9 cellular contexts compared by ENCODE assay signal in the genomic region with DNA sequence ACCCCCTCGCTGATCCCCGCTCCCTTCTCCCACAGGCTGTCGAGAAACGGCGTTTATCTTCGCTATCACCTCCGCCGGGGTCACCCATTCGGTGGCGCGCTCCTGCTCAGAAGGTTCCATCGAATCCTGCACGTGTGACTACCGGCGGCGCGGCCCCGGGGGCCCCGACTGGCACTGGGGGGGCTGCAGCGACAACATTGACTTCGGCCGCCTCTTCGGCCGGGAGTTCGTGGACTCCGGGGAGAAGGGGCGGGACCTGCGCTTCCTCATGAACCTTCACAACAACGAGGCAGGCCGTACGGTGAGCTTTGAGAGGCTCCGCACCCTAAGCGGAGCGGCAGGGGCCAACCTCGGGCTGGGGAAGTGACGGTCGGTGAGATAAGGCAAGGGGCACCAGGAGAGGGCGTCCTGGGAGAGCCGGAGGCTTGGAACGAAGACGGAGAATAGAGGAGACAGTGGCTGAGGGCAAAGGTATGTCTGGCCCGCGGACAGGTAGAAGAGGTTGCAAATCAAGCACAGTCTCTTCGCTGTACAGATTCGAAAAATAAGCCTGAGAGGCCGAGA. TPM values are rescaled to one million over a fixed set of nuclear protein-coding genes. Genes with fewer than 3 reads are reported as not detected.
DNase-seq lines count a peak whose midpoint lies in the region; ATAC-seq, FAIRE-seq and TF ChIP-seq lines count a peak whose summit lies in the region.
"Had no signal": no experiment of that assay in that cellular context is flagged by ENCODE, and none has a peak within 500 bp of the region (broad histone marks: within the 10 kb centered on the region; RNA-seq: fewer than 3 reads in every experiment).

No MANE protein-coding gene starts in this region.

- no peaks in the 10 kb centered on the region for H3K36me3 Mint-ChIP-seq in activated T-cell treated with anti-CD3 and anti-CD28 coated beads, Interleukin-2, amount 50 U/mL, for 4 hours (ENCODE audit: insufficient read depth)

- H3K27ac ChIP-seq in cardiac muscle cell (no peak overlapping the region), right atrium auricular region (no peak overlapping the region), suprapubic skin (no peak overlapping the region)

- H3K36me3 ChIP-seq in cardiac muscle cell (no peaks in the 10 kb centered on the region), right atrium auricular region (no peaks in the 10 kb centered on the region), suprapubic skin (no peaks in the 10 kb centered on the region)

- H3K4me1 Mint-ChIP-seq in activated T-cell treated with anti-CD3 and anti-CD28 coated beads, Interleukin-2, amount 50 U/mL, for 4 hours (ENCODE audit: low read depth), result peaks cover 48% of the 10 kb centered on the region

- TF ChIP-seq CTCF in cardiac muscle cell (IDR thresholded peaks at IDR 0.05; ENCODE audit: low read depth, low read length) (peak; percentile 3), right atrium auricular region (IDR thresholded peaks at IDR 0.05) (no peak), suprapubic skin (IDR thresholded peaks at IDR 0.05) (no peak)

- H3K27me3 Mint-ChIP-seq in activated T-cell treated with anti-CD3 and anti-CD28 coated beads, Interleukin-2, amount 50 U/mL, for 4 hours (ENCODE audit: low read depth), result peaks cover 35% of the 10 kb centered on the region

- H3K27me3 ChIP-seq in cardiac muscle cell, result peaks cover 96% of the 10 kb centered on the region
- H3K27me3 ChIP-seq in right atrium auricular region, result peaks cover 7 to 40% of the 10 kb centered on the region in 2 donors
- H3K27me3 ChIP-seq in suprapubic skin, result peaks cover 71% of the 10 kb centered on the region

- TF ChIP-seq POLR2A in suprapubic skin (IDR thresholded peaks at IDR 0.05), result no peak

- no peak for TF ChIP-seq EP300 in suprapubic skin (IDR thresholded peaks at IDR 0.05)

- H3K4me3 Mint-ChIP-seq in activated T-cell treated with anti-CD3 and anti-CD28 coated beads, Interleukin-2, amount 50 U/mL, for 4 hours, result peak overlapping the region; percentile 76

- H3K4me3 ChIP-seq in cardiac muscle cell (peak overlapping the region; percentile 16), right atrium auricular region (peak overlapping the region in 1 of 2 donors; percentile 45), suprapubic skin (peak overlapping the region; percentile 50)

- H3K4me1 ChIP-seq in cardiac muscle cell (ENCODE audit: low read depth) (peaks cover 10% of the 10 kb centered on the region), right atrium auricular region (peaks cover 0 to 43% of the 10 kb centered on the region in 2 donors), suprapubic skin (peaks cover 41% of the 10 kb centered on the region)

- no peak for FAIRE-seq in GM19239 (lab: Jason Lieb, UNC)

- H3K9me3 ChIP-seq in cardiac muscle cell (ENCODE audit: low read depth) (no peaks in the 10 kb centered on the region), right atrium auricular region (no peaks in the 10 kb centered on the region), suprapubic skin (no peaks in the 10 kb centered on the region)

- DNase-seq in cardiac muscle cell (ENCODE audit: low read depth in 1 of 2, low spot score in 1 of 2) (no peak), right atrium auricular region (ENCODE audit: low spot score) (no peak), islet precursor cell (peak; percentile 89), suprapubic skin (ENCODE audit: low spot score in 2 of 2) (no peak), hepatic stellate cell (ENCODE audit: low spot score) (no peak), middle frontal gyrus (ENCODE audit: extremely low spot score, low spot score) (no peak), GM19239 (ENCODE audit: insufficient read length, low spot score) (no peak)
- DNase-seq in activated T-cell treated with anti-CD3 and anti-CD28 coated beads, Interleukin-2, amount 50 U/mL, for 4 hours, result no peak

- H3K9me3 Mint-ChIP-seq in activated T-cell treated with anti-CD3 and anti-CD28 coated beads, Interleukin-2, amount 50 U/mL, for 4 hours, result no peaks in the 10 kb centered on the region

- ATAC-seq in activated T-cell treated with anti-CD3 and anti-CD28 coated beads, Interleukin-2, amount 50 U/mL, for 4 hours, result no peak

- whole genome bisulfite sequencing in suprapubic skin, result 1% methylated on average over 22 of the region's 46 CpGs

RNA-seq across cellular contexts. Expression of a gene that starts 2.3 kb away (rescaled TPM):
- total RNA-seq in cardiac muscle cell, result not detected in 2 replicates
- polyA plus RNA-seq in cardiac muscle cell, result not detected in 2 replicates
- not detected for total RNA-seq in right atrium auricular region
- not detected for total RNA-seq in activated T-cell treated with anti-CD3 and anti-CD28 coated beads, Interleukin-2, amount 50 U/mL, for 4 hours
- not detected for total RNA-seq in suprapubic skin
- total RNA-seq: activated CD8-positive, alpha-beta memory T cell treated with anti-CD3 and anti-CD28 coated beads for 36 hours had no signal

RNA-seq across cellular contexts. Expression of a gene that starts 8.9 kb away (rescaled TPM):
- total RNA-seq in cardiac muscle cell, result 0.36 and 0.53 TPM in 2 replicates
- polyA plus RNA-seq in cardiac muscle cell, result 0.45 TPM in 1 of 2 replicates, not detected in the other
- under 1 TPM in 1 of 2 donors, not detected in 1; 0.74 TPM for total RNA-seq in right atrium auricular region
- total RNA-seq in activated T-cell treated with anti-CD3 and anti-CD28 coated beads, Interleukin-2, amount 50 U/mL, for 4 hours, result under 1 TPM; 0.13 to 0.46 (median 0.24) TPM
- total RNA-seq in suprapubic skin, result 1 to 10 TPM in 2 of 4 donors, under 1 TPM in 2; 0.64 to 4.3 (median 1.4) TPM

RNA-seq across cellular contexts. Expression of a gene that starts 18.7 kb away (rescaled TPM):
- 4.4 and 5.4 TPM in 2 replicates for total RNA-seq in cardiac muscle cell
- 2.1 and 3.0 TPM in 2 replicates for polyA plus RNA-seq in cardiac muscle cell
- total RNA-seq in right atrium auricular region, result under 1 TPM; 0.44 to 0.67 TPM
- total RNA-seq in activated T-cell treated with anti-CD3 and anti-CD28 coated beads, Interleukin-2, amount 50 U/mL, for 4 hours, result 1 to 10 TPM in 2 of 3 donors, under 1 TPM in 1; 0.57 to 1.4 (median 1.2) TPM
- under 1 TPM in 3 of 4 donors, not detected in 1; 0.23 to 0.45 (median 0.24) TPM for total RNA-seq in suprapubic skin

RNA-seq across cellular contexts. Expression of a gene that starts 23.2 kb away (rescaled TPM):
- total RNA-seq in cardiac muscle cell, result 106 and 115 TPM in 2 replicates
- polyA plus RNA-seq in cardiac muscle cell, result 102 and 120 TPM in 2 replicates
- 10 to 100 TPM; 35.5 to 48.8 TPM for total RNA-seq in right atrium auricular region
- 100 to 1,000 TPM in 2 of 3 donors, 10 to 100 TPM in 1; 98.6 to 110 (median 109) TPM for total RNA-seq in activated T-cell treated with anti-CD3 and anti-CD28 coated beads, Interleukin-2, amount 50 U/mL, for 4 hours
- 10 to 100 TPM; 78.3 to 98.7 (median 87.7) TPM for total RNA-seq in suprapubic skin

RNA-seq across cellular contexts. Expression of a gene that starts 38.1 kb away (rescaled TPM):
- 40.8 and 41.0 TPM in 2 replicates for total RNA-seq in cardiac muscle cell
- 48.1 and 54.5 TPM in 2 replicates for polyA plus RNA-seq in cardiac muscle cell
- 10 to 100 TPM; 68.5 to 74.8 TPM for total RNA-seq in right atrium auricular region
- 10 to 100 TPM; 68.1 to 70.6 (median 68.4) TPM for total RNA-seq in activated T-cell treated with anti-CD3 and anti-CD28 coated beads, Interleukin-2, amount 50 U/mL, for 4 hours
- total RNA-seq in suprapubic skin, result 10 to 100 TPM; 40.0 to 61.4 (median 49.6) TPM
